1 cellular context compared by ENCODE assay signal in the genomic region with DNA sequence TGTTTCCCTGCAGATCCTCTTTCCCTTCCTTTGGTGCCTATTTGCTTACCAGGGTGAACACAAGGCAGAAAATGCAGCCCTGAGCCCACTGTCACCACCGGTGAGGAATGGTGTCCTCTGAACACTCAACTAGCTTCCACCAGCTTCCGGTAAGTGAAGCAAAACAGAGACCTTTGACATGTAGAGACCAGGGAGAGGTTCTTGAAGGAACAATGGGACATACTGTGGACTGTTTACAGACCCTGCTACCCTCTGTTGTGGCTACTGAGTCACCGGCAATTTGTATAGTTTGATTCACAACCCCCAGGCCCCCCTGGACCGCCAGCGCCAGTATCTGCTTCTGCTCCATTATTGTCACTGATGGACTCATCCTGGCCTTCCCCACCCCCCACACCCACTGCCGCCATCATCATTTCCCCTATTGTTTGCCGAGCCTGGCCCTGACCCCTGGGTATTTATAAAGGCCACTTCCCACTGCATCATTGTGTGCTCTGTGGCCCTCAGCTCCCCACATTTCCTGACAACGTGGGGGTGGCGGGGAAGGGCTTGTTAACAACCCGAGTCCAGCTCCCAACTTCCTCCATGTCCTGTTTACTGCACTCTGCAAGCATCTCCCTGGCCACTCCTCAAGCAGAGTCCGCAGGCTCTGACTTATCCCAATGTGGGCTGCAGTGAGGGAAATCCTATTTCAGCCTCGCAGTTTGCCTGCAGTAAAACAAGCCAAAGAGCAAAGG.
TF ChIP-seq lines count a peak whose summit lies in the region.

No MANE protein-coding gene starts in this region.

TF ChIP-seq in liver, 16 proteins besides CTCF, POLR2A, EP300 and RAD21 (continued from another document):
- TF ChIP-seq, protein P1, sequence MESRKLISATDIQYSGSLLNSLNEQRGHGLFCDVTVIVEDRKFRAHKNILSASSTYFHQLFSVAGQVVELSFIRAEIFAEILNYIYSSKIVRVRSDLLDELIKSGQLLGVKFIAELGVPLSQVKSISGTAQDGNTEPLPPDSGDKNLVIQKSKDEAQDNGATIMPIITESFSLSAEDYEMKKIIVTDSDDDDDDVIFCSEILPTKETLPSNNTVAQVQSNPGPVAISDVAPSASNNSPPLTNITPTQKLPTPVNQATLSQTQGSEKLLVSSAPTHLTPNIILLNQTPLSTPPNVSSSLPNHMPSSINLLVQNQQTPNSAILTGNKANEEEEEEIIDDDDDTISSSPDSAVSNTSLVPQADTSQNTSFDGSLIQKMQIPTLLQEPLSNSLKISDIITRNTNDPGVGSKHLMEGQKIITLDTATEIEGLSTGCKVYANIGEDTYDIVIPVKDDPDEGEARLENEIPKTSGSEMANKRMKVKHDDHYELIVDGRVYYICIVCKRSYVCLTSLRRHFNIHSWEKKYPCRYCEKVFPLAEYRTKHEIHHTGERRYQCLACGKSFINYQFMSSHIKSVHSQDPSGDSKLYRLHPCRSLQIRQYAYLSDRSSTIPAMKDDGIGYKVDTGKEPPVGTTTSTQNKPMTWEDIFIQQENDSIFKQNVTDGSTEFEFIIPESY (IDR thresholded peaks at IDR 0.05), result no peak
